5 cellular contexts compared by ENCODE assay signal in the genomic region with DNA sequence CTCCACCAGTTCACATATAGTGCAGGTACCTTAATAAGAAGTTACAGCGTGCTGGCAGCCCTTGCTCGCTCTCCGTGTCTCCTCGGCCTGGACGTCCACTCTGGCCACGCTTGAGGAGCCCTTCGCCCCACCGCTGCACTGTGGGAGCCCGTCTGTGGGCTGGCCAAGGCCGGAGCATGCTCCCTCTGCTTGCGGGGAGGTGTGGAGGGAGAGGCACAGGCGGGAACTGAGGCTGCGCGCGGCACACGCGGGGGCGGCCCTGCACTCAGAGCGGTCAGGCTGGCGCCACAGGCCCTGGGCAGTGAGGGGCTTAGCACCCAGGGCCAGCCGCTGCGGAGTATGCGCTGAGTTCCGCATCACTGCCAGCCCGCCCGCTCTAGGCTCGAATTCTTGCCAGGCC.
DNase-seq lines count a peak whose midpoint lies in the region; ATAC-seq, FAIRE-seq and TF ChIP-seq lines count a peak whose summit lies in the region.
"Not testable (repeated sequence)": the region's sequence is repeated elsewhere in the genome, so short reads cannot be mapped to it uniquely, and the experiment has no call there.

No MANE protein-coding gene starts in this region.

- not testable (repeated sequence) for H3K36me3 ChIP-seq in kidney (ENCODE audit: control insufficient read depth in 1 of 2, insufficient read depth in 2 of 2, low read length in 2 of 2); sigmoid colon

- not testable (repeated sequence) for H3K27me3 ChIP-seq in sigmoid colon

- not testable (repeated sequence) for TF ChIP-seq POLR2A in sigmoid colon (IDR thresholded peaks at IDR 0.05)

- H3K9ac ChIP-seq in kidney (ENCODE audit: low read length in 2 of 2), result not testable (repeated sequence)

- TF ChIP-seq EP300 in sigmoid colon (IDR thresholded peaks at IDR 0.05), result not testable (repeated sequence)

- not testable (repeated sequence) for ATAC-seq in Right ventricle myocardium inferior

- not testable (repeated sequence) for H3K27ac ChIP-seq in kidney (ENCODE audit: low read depth in 2 of 2, low read length in 2 of 2); sigmoid colon

- 86 to 96% methylated on average over 18 to 19 of the region's 27 CpGs for WGBS in sigmoid colon, 2 donors

- intact Hi-C loops in Right ventricle myocardium inferior (cut with DNase I); kidney (cut with DNase I); sigmoid colon (cut with DNase I): not testable (repeated sequence)

- DNase-seq in activated effector memory CD4-positive, alpha-beta T cell treated with anti-CD3 and anti-CD28 coated beads, Interleukin-2, amount 50 U/mL, for 16 hours, result peak; percentile 54
- DNase-seq in Right ventricle myocardium inferior (ENCODE audit: missing footprints) (peak; percentile 6), kidney (peak; percentile 15), mesenteric fat pad (ENCODE audit: low spot score) (peak; percentile 64), sigmoid colon (peak; percentile 28)

- not testable (repeated sequence) for FAIRE-seq in kidney (lab: Jason Lieb, UNC)

- H3K9me3 ChIP-seq in kidney (ENCODE audit: control insufficient read depth in 1 of 2, low read length in 2 of 2); sigmoid colon: not testable (repeated sequence)

- H3K4me1 ChIP-seq in kidney (ENCODE audit: control insufficient read depth in 1 of 2, insufficient read depth in 1 of 2, low read depth in 1 of 2, low read length in 2 of 2); sigmoid colon: not testable (repeated sequence)

- H3K4me3 ChIP-seq in kidney (ENCODE audit: low read length in 2 of 2); sigmoid colon: not testable (repeated sequence)

- not testable (repeated sequence) for TF ChIP-seq CTCF in kidney (IDR thresholded peaks at IDR 0.05; ENCODE audit: borderline replicate concordance, extremely low read depth, insufficient read depth); sigmoid colon (IDR thresholded peaks at IDR 0.05)

Comparison
In these comparisons a context has a peak if more than half of its experiments do, and no peak if none do; other contexts are left out.
1. DNase-seq: peak in every context shown above with its lines; median percentile 64 in mesenteric fat pad; 54 in activated effector memory CD4-positive, alpha-beta T cell treated with anti-CD3 and anti-CD28 coated beads, Interleukin-2, amount 50 U/mL, for 16 hours; 28 in sigmoid colon; 15 in kidney; 6 in Right ventricle myocardium inferior.